18 cellular contexts compared by ENCODE assay signal in genomic region chr6:66825539-66825938, GRCh38.
"Had no signal": no experiment of that assay in that cellular context is flagged by ENCODE, and none has a peak within 500 bp of the region (broad histone marks: within the 10 kb centered on the region; RNA-seq: fewer than 3 reads in every experiment).

No MANE protein-coding gene starts in this region.

- H3K27me3 ChIP-seq: ascending aorta, cardiac muscle cell, colonic mucosa, SJCRH30 had no signal

- H3K9me3 ChIP-seq: ascending aorta, SJCRH30 had no signal

- DNase-seq: activated CD4-positive, alpha-beta T cell treated with anti-CD3 and anti-CD28 coated beads, Interleukin-2, amount 10 ng/mL, durations not matched to agents 7 days and 5 days; activated CD4-positive, alpha-beta T cell treated with anti-CD3 and anti-CD28 coated beads, Interleukin-2, amount 50 U/mL, for 48 hours; activated CD8-positive, alpha-beta T cell treated with anti-CD3 and anti-CD28 coated beads, Interleukin-2, amount 10 ng/mL, durations not matched to agents 7 days and 5 days; activated gamma-delta T cell; activated naive CD4-positive, alpha-beta T cell treated with Interleukin-2 at 50 U/mL for 16 hours; activated naive CD8-positive, alpha-beta T cell treated with anti-CD3 and anti-CD28 coated beads, Interleukin-2, amount 10 ng/mL, durations not matched to agents 7 days and 5 days; activated T-cell treated with anti-CD3 and anti-CD28 coated beads, Interleukin-2, amount 50 U/mL, for 24 hours; amygdala; colonic mucosa; NCI-H187 treated with DMSO at 0.1 percent for 48 hours; NCI-H2081; NCI-H446; NCI-H526 treated with DMSO at 0.1 percent for 48 hours; SHP77; SJCRH30 had no signal

- H3K4me3 ChIP-seq: ascending aorta, cardiac muscle cell, colonic mucosa, SJCRH30, SK-N-MC had no signal

- H3K36me3 ChIP-seq: ascending aorta, cardiac muscle cell, colonic mucosa, SJCRH30 had no signal

- H3K27ac ChIP-seq: ascending aorta, cardiac muscle cell, colonic mucosa, SJCRH30, SK-N-MC had no signal

- H3K4me1 ChIP-seq: ascending aorta, colonic mucosa, SJCRH30 had no signal
